22 cellular contexts compared by ENCODE assay signal in genomic region chr21:44495641-44496040, GRCh38. TPM values are rescaled to one million over a fixed set of nuclear protein-coding genes. Genes with fewer than 3 reads are reported as not detected.
DNase-seq lines count a peak whose midpoint lies in the region; ATAC-seq, FAIRE-seq and TF ChIP-seq lines count a peak whose summit lies in the region.
"Had no signal": no experiment of that assay in that cellular context is flagged by ENCODE, and none has a peak within 500 bp of the region (broad histone marks: within the 10 kb centered on the region; RNA-seq: fewer than 3 reads in every experiment).

No MANE protein-coding gene starts in this region.

- H3K9ac ChIP-seq in H1 (replicated peaks in 1 of 4; ENCODE audit: extremely low read depth in 1 of 4, low read depth in 3 of 4, low read length in 3 of 4) (no peak overlapping the region), neuronal stem cell (ENCODE audit: low read depth, low read length, poor library complexity) (no peak overlapping the region)
- H3K9ac ChIP-seq: BLaER1 had no signal

- H3K18ac ChIP-seq in H1 (ENCODE audit: extremely low read depth, low read length) (no peak overlapping the region), neuronal stem cell (ENCODE audit: low read length) (no peak overlapping the region)

- H3K23ac ChIP-seq in H1 (ENCODE audit: insufficient read length) (no peak overlapping the region), neuronal stem cell (ENCODE audit: low read depth, low read length, poor library complexity) (no peak overlapping the region)

- peaks cover 35% of the 10 kb centered on the region for H3K36me3 Mint-ChIP-seq in mesothelial cell of epicardium
- H3K36me3 Mint-ChIP-seq: CD8-positive, alpha-beta T cell had no signal

- no peak for TF ChIP-seq EP300 in H1 (IDR thresholded peaks at IDR 0.05; ENCODE audit: borderline replicate concordance in 1 of 2, low read depth in 2 of 2, low read length in 2 of 2)

- no peak overlapping the region for H3K56ac ChIP-seq in H1 (replicated peaks; ENCODE audit: insufficient read length, low read depth, low read length)

- no peak overlapping the region for H2BK20ac ChIP-seq in H1 (ENCODE audit: low read length)

- TF ChIP-seq RAD21 in H1 (IDR thresholded peaks at IDR 0.05 in 1 of 2, conservative IDR thresholded peaks at IDR 0.05 in 1 of 2; ENCODE audit: low read depth in 2 of 2, low read length in 2 of 2): no peak

- CTCF ChIA-PET in H1 (lab: Charles Lee; ENCODE audit: partially characterized antibody): interaction anchor here (0.8 to 3.0 kb wide), 8 partner anchors 15 to 306 kb away, joined by 3 to 12 read pairs (median 4); partner anchors contain the start of gene UBE2G2

- POLR2A ChIA-PET in H1 (lab: Charles Lee; ENCODE audit: partially characterized antibody): interaction anchor here (1.0 to 4.4 kb wide), 3 partner anchors 10 to 20 kb away, joined by 4 to 14 read pairs (median 5); no protein-coding TSS in a partner anchor

- H3K27ac ChIP-seq in right atrium auricular region (no peak overlapping the region), H1 (ENCODE audit: low read depth, low read length) (no peak overlapping the region), neuronal stem cell (replicated peaks; ENCODE audit: low read length) (no peak overlapping the region)
- H3K27ac ChIP-seq: BLaER1 had no signal

- TF ChIP-seq CTCF in right atrium auricular region (IDR thresholded peaks at IDR 0.05) (no peak), H1 (IDR thresholded peaks at IDR 0.05; ENCODE audit: control extremely low read depth in 1 of 3, insufficient read depth in 1 of 3, low read depth in 1 of 3, low read length in 3 of 3) (no peak), mesothelial cell of epicardium (IDR thresholded peaks at IDR 0.05; ENCODE audit: unreplicated experiment) (no peak)

- H3K36me3 ChIP-seq in right atrium auricular region (no peaks in the 10 kb centered on the region), H1 (ENCODE audit: control insufficient read depth in 2 of 4, insufficient read depth in 4 of 4, low read length in 3 of 4) (peaks cover 0 to 22% (median 10%) of the 10 kb centered on the region in 4 experiments; a peak in 4 of 8 replicates), neuronal stem cell (replicated peaks in 1 of 2; ENCODE audit: control insufficient read depth in 2 of 2, insufficient read depth in 2 of 2, low read length in 2 of 2) (no peaks in the 10 kb centered on the region)

- H3K4me1 ChIP-seq in right atrium auricular region (peaks cover 0 to 16% of the 10 kb centered on the region in 2 donors), H1 (replicated peaks in 1 of 4; ENCODE audit: control insufficient read depth in 3 of 4, insufficient read depth in 4 of 4, low read length in 3 of 4) (peaks cover 0 to 21% (median 8%) of the 10 kb centered on the region in 4 experiments; a peak in 5 of 7 replicates), neuronal stem cell (ENCODE audit: control insufficient read depth in 2 of 2, insufficient read depth in 1 of 2, low read depth in 1 of 2, low read length in 2 of 2) (peaks cover 16 to 24% of the 10 kb centered on the region in 2 donors)

- peaks cover 1% of the 10 kb centered on the region for H3K4me1 Mint-ChIP-seq in mesothelial cell of epicardium

- H3K79me1 ChIP-seq in H1 (ENCODE audit: low read depth, low read length): no peaks in the 10 kb centered on the region; the same call in 1 of the 2 replicates
- peaks cover 4% of the 10 kb centered on the region for H3K79me1 ChIP-seq in neuronal stem cell (ENCODE audit: low read depth, low read length)

- H4K20me1 ChIP-seq in H1 (replicated peaks in 1 of 2; ENCODE audit: control insufficient read depth in 1 of 2, insufficient read depth in 2 of 2, low read length in 2 of 2): no peaks in the 10 kb centered on the region
- H4K20me1 ChIP-seq: BLaER1 had no signal

- TF ChIP-seq POLR2A in H1 (IDR thresholded peaks at IDR 0.05; ENCODE audit: control extremely low read depth in 1 of 2, low read depth in 2 of 2, low read length in 2 of 2): no peak

- 0 out of 4 replicates have a peak, but pooled peaks cover 0 to 11% of the 10 kb centered on the region in 2 experiments for H3K79me2 ChIP-seq in H1 (ENCODE audit: control insufficient read depth in 1 of 2, insufficient read depth in 2 of 2, low read length in 2 of 2)

- H2BK12ac ChIP-seq in H1 (ENCODE audit: low read depth, low read length) (no peak overlapping the region), neuronal stem cell (ENCODE audit: low read length) (no peak overlapping the region)

- WGBS in H1 (ENCODE audit: extremely low coverage in 1 of 2, insufficient coverage in 1 of 2, insufficient read length in 1 of 2, insufficient replicate concordance in 2 of 2, low coverage in 1 of 2, low lambda C conversion rate in 2 of 2, missing lambda C conversion rate in 1 of 2), 2 experiments: 92% methylated on average over 5 of the region's 5 CpGs; no CpG with 5 or more reads in 1 of the 2 experiments
- no CpG with 5 or more reads among the region's 5 CpGs for WGBS in neuronal stem cell (ENCODE audit: extremely low coverage in 2 of 2, insufficient read length in 2 of 2, insufficient replicate concordance in 1 of 2), 2 donors

- H3K23me2 ChIP-seq in H1 (ENCODE audit: low read depth, low read length): 0 out of 2 replicates have a peak, but pooled peaks cover 2% of the 10 kb centered on the region

- no peak overlapping the region for H3K27ac Mint-ChIP-seq in mesothelial cell of epicardium
- H3K27ac Mint-ChIP-seq: CD8-positive, alpha-beta T cell had no signal

- intact Hi-C loops in Right ventricle myocardium superior (cut with DNase I): no loop called here
- intact Hi-C loops in left ventricle myocardium superior (cut with micrococcal nuclease): loop anchor here (10.0 kb wide), 1 partner anchor 59 kb away; the partner anchor contains the start of genes KRTAP10-2 and KRTAP10-3

- H2BK5ac ChIP-seq in H1 (ENCODE audit: low read depth, low read length) (no peak overlapping the region), neuronal stem cell (ENCODE audit: low read length) (no peak overlapping the region)

- H3K4me2 ChIP-seq in H1 (ENCODE audit: insufficient read depth in 1 of 2, low read depth in 2 of 2, low read length in 2 of 2) (no peak overlapping the region), neuronal stem cell (ENCODE audit: insufficient read depth, low read length, poor library complexity, severe bottlenecking) (no peak overlapping the region)

- FAIRE-seq in H1 (lab: Jason Lieb, UNC): no peak
- FAIRE-seq: GM12878, HepG2 had no signal

- H2BK120ac ChIP-seq in H1 (replicated peaks; ENCODE audit: low read depth, low read length) (no peak overlapping the region), neuronal stem cell (ENCODE audit: low read depth, low read length) (no peak overlapping the region)

- H4K91ac ChIP-seq in H1 (replicated peaks; ENCODE audit: insufficient read length, low read length) (no peak overlapping the region), neuronal stem cell (ENCODE audit: low read depth, low read length, poor library complexity) (no peak overlapping the region)

- no peak overlapping the region for H4K5ac ChIP-seq in H1 (ENCODE audit: insufficient read length, low read depth, low read length)

- peaks cover 0 to 16% of the 10 kb centered on the region in 2 donors for H3K9me3 ChIP-seq in right atrium auricular region
- H3K9me3 ChIP-seq in H1 (ENCODE audit: insufficient read depth in 2 of 2, low read depth in 1 of 2, low read length in 1 of 2): peaks cover 6 to 9% of the 10 kb centered on the region in 2 experiments; a peak in 1 of 4 replicates
- peaks cover 16 to 36% of the 10 kb centered on the region in 2 donors for H3K9me3 ChIP-seq in neuronal stem cell (replicated peaks in 1 of 2; ENCODE audit: control insufficient read depth in 2 of 2, insufficient read depth in 1 of 2, low read depth in 1 of 2, low read length in 2 of 2)

- no peak overlapping the region for H3K4me3 ChIP-seq in right atrium auricular region
- H3K4me3 ChIP-seq in H1 (ENCODE audit: extremely low read depth in 1 of 4, insufficient read depth in 2 of 4, low read depth in 3 of 4, low read length in 4 of 4): no peak overlapping the region
- H3K4me3 ChIP-seq in neuronal stem cell (ENCODE audit: low read length in 2 of 2): no peak overlapping the region
- H3K4me3 ChIP-seq: BLaER1, GM12878 had no signal

- H2AFZ ChIP-seq in H1 (ENCODE audit: low read length): no peak overlapping the region
- H2AFZ ChIP-seq in neuronal stem cell (ENCODE audit: low read length): no peak overlapping the region

- no peak overlapping the region for H4K8ac ChIP-seq in H1 (ENCODE audit: extremely low read depth, insufficient read depth, low read length)
- H4K8ac ChIP-seq in neuronal stem cell (ENCODE audit: low read depth, low read length): no peak overlapping the region

- H3K4ac ChIP-seq in H1 (replicated peaks; ENCODE audit: insufficient read length, low read depth, low read length) (no peak overlapping the region), neuronal stem cell (ENCODE audit: low read length) (no peak overlapping the region)

- no peak overlapping the region for H3K4me3 Mint-ChIP-seq in mesothelial cell of epicardium
- H3K4me3 Mint-ChIP-seq: CD8-positive, alpha-beta T cell; H9 had no signal

- no peaks in the 10 kb centered on the region for H3K27me3 Mint-ChIP-seq in mesothelial cell of epicardium (ENCODE audit: low read depth)

- H3K14ac ChIP-seq in H1 (ENCODE audit: insufficient read length) (no peak overlapping the region), neuronal stem cell (ENCODE audit: low read length) (no peak overlapping the region)

- no peak for DNase-seq in Right ventricle myocardium superior
- no peak for DNase-seq in right atrium auricular region (ENCODE audit: low spot score)
- DNase-seq in H1 (ENCODE audit: low read depth in 1 of 2, low spot score in 2 of 2): no peak
- DNase-seq in left ventricle myocardium superior: no peak
- no peak for DNase-seq in neuronal stem cell (ENCODE audit: low spot score)
- no peak for DNase-seq in NCI-H146 (lab: John Stamatoyannopoulos, UW)
- DNase-seq in mesothelial cell of epicardium (ENCODE audit: low spot score in 2 of 2, unreplicated experiment in 2 of 2): no peak
- DNase-seq: 8988T; CD8-positive, alpha-beta T cell; COR-L47; DMS 273 treated with DMSO at 0.1 percent for 48 hours; DMS53; DND-41; EL; GOT3; H9 had no signal

- H2BK15ac ChIP-seq in H1 (ENCODE audit: low read length) (0 out of 2 replicates have a peak overlapping the region, but pooled peaks have one; percentile 31), neuronal stem cell (ENCODE audit: low read length) (no peak overlapping the region)

- ATAC-seq in Right ventricle myocardium superior (ENCODE audit: poor library complexity) (peak; percentile 81), left ventricle myocardium superior (peak; percentile 88), HG03457 (IDR thresholded peaks at IDR 0.05; ENCODE audit: unreplicated experiment) (no peak)
- ATAC-seq: CD8-positive, alpha-beta T cell; GM12878; HepG2 had no signal

- H2AK5ac ChIP-seq in H1 (ENCODE audit: low read depth, low read length) (0 out of 2 replicates have a peak overlapping the region, but pooled peaks have one; percentile 25), neuronal stem cell (ENCODE audit: low read depth, low read length) (peak overlapping the region; percentile 22)

- H3K27me3 ChIP-seq in right atrium auricular region: no peaks in the 10 kb centered on the region
- no peaks in the 10 kb centered on the region; a peak in 1 of 7 replicates for H3K27me3 ChIP-seq in H1 (replicated peaks in 1 of 4; ENCODE audit: control insufficient read depth in 3 of 4, extremely low read depth in 1 of 4, insufficient read depth in 3 of 4, low read length in 3 of 4)
- H3K27me3 ChIP-seq in neuronal stem cell (ENCODE audit: control insufficient read depth in 3 of 3, insufficient read depth in 3 of 3, low read depth in 1 of 3, low read length in 3 of 3): peaks cover 0 to 22% (median 0%) of the 10 kb centered on the region in 3 experiments
- H3K27me3 ChIP-seq: BLaER1 had no signal

- H3K9me3 Mint-ChIP-seq in mesothelial cell of epicardium: peaks cover 27% of the 10 kb centered on the region

RNA-seq across cellular contexts. Expression of gene LRRC3, which starts 40.3 kb away (rescaled TPM):
- total RNA-seq in Right ventricle myocardium superior: 2.7 TPM
- 1 to 10 TPM; 1.1 to 1.7 TPM for total RNA-seq in right atrium auricular region
- total RNA-seq in H1 (2021; fragmentation: NEBNext Ultra II Directional; extraction: Animal tissue kit (Norgen Biotek cat#: 25700)): 5.4 and 5.9 TPM in 2 replicates
- polyA plus RNA-seq in H1 (2011; rRNA removed): 3.1 and 4.7 TPM in 2 replicates
- 2.7 TPM for polyA plus RNA-seq in H1 (2011; cell fraction: cytosol; rRNA removed)
- 3.4 TPM for polyA plus RNA-seq in H1 (2011; cell fraction: nucleus; rRNA removed)
- polyA plus RNA-seq in H1 (2012, experiment 1 of 2): 2.7 to 3.3 TPM (median 3.0 TPM) in 4 replicates
- 2.7 TPM for polyA plus RNA-seq in H1 (2012, experiment 2 of 2)
- 4.4 TPM for polyA plus RNA-seq in H1 (2013, experiment 1 of 2)
- polyA plus RNA-seq in H1 (2013, experiment 2 of 2): 4.9 TPM
- 2.8 and 3.0 TPM in 2 replicates for polyA minus RNA-seq in H1 (2011; rRNA and poly(A)+ RNA removed)
- polyA minus RNA-seq in H1 (2011; cell fraction: cytosol; rRNA and poly(A)+ RNA removed): 3.1 TPM
- polyA minus RNA-seq in H1 (2011; cell fraction: nucleus; rRNA and poly(A)+ RNA removed): 3.7 TPM
- total RNA-seq in left ventricle myocardium superior: 2.1 TPM
- polyA plus RNA-seq in neuronal stem cell (2013, experiment 1 of 2): 4.0 TPM
- 3.9 TPM for polyA plus RNA-seq in neuronal stem cell (2013, experiment 2 of 2)
- 10.9 to 11.9 TPM (median 11.8 TPM) in 3 replicates for total RNA-seq in mesothelial cell of epicardium

RNA-seq across cellular contexts. Expression of gene KRTAP10-1, which starts 44.4 kb away (rescaled TPM):
- not detected for total RNA-seq in Right ventricle myocardium superior
- total RNA-seq in right atrium auricular region: not detected
- total RNA-seq in H1 (2021; fragmentation: NEBNext Ultra II Directional; extraction: Animal tissue kit (Norgen Biotek cat#: 25700)): not detected in 2 replicates
- polyA plus RNA-seq in H1 (2011; rRNA removed): 0.08 TPM in 1 of 2 replicates, not detected in the other
- not detected for polyA plus RNA-seq in H1 (2011; cell fraction: cytosol; rRNA removed)
- 0.09 TPM for polyA plus RNA-seq in H1 (2011; cell fraction: nucleus; rRNA removed)
- not detected in 4 replicates for polyA plus RNA-seq in H1 (2012, experiment 1 of 2)
- not detected for polyA plus RNA-seq in H1 (2012, experiment 2 of 2)
- not detected for polyA plus RNA-seq in H1 (2013, experiment 1 of 2)
- polyA plus RNA-seq in H1 (2013, experiment 2 of 2): not detected
- polyA minus RNA-seq in H1 (2011; rRNA and poly(A)+ RNA removed): not detected in 2 replicates
- not detected for polyA minus RNA-seq in H1 (2011; cell fraction: cytosol; rRNA and poly(A)+ RNA removed)
- polyA minus RNA-seq in H1 (2011; cell fraction: nucleus; rRNA and poly(A)+ RNA removed): 0.90 TPM
- total RNA-seq in left ventricle myocardium superior: not detected
- polyA plus RNA-seq in neuronal stem cell (2013, experiment 1 of 2): not detected
- not detected for polyA plus RNA-seq in neuronal stem cell (2013, experiment 2 of 2)
- not detected in 3 replicates for total RNA-seq in mesothelial cell of epicardium
- total RNA-seq: CD8-positive, alpha-beta T cell; G401; GM12878; H9; HepG2 had no signal
- polyA plus RNA-seq: AG04450, GM12878, HepG2 had no signal

RNA-seq across cellular contexts. Expression of gene KRTAP10-2, which starts 55.7 kb away (rescaled TPM):
- not detected for total RNA-seq in Right ventricle myocardium superior
- total RNA-seq in right atrium auricular region: not detected
- not detected in 2 replicates for total RNA-seq in H1 (2021; fragmentation: NEBNext Ultra II Directional; extraction: Animal tissue kit (Norgen Biotek cat#: 25700))
- polyA plus RNA-seq in H1 (2011; rRNA removed): 0.06 and 0.11 TPM in 2 replicates
- polyA plus RNA-seq in H1 (2011; cell fraction: cytosol; rRNA removed): not detected
- polyA plus RNA-seq in H1 (2011; cell fraction: nucleus; rRNA removed): 0.13 TPM
- 0.16 TPM in 1 of 4 replicates, not detected in the others for polyA plus RNA-seq in H1 (2012, experiment 1 of 2)
- not detected for polyA plus RNA-seq in H1 (2012, experiment 2 of 2)
- not detected for polyA plus RNA-seq in H1 (2013, experiment 1 of 2)
- not detected for polyA plus RNA-seq in H1 (2013, experiment 2 of 2)
- polyA minus RNA-seq in H1 (2011; rRNA and poly(A)+ RNA removed): 0.38 and 0.51 TPM in 2 replicates
- not detected for polyA minus RNA-seq in H1 (2011; cell fraction: cytosol; rRNA and poly(A)+ RNA removed)
- not detected for polyA minus RNA-seq in H1 (2011; cell fraction: nucleus; rRNA and poly(A)+ RNA removed)
- not detected for total RNA-seq in left ventricle myocardium superior
- polyA plus RNA-seq in neuronal stem cell (2013, experiment 1 of 2): not detected
- not detected for polyA plus RNA-seq in neuronal stem cell (2013, experiment 2 of 2)
- not detected in 3 replicates for total RNA-seq in mesothelial cell of epicardium
- total RNA-seq: CD8-positive, alpha-beta T cell; G401; GM12878; H9; HepG2 had no signal
- polyA plus RNA-seq: AG04450, GM12878, HepG2 had no signal
